16 cellular contexts compared by ENCODE assay signal in genomic region chr9:137494104-137494544, GRCh38. TPM values are rescaled to one million over a fixed set of nuclear protein-coding genes. Genes with fewer than 3 reads are reported as not detected.
DNase-seq lines count a peak whose midpoint lies in the region; ATAC-seq and TF ChIP-seq lines count a peak whose summit lies in the region.
"Had no signal": no experiment of that assay in that cellular context is flagged by ENCODE, and none has a peak within 500 bp of the region (broad histone marks: within the 10 kb centered on the region; RNA-seq: fewer than 3 reads in every experiment).

No MANE protein-coding gene starts in this region.

- no peaks in the 10 kb centered on the region for H3K9me3 Mint-ChIP-seq in activated naive CD4-positive, alpha-beta T cell treated with anti-CD3 and anti-CD28 coated beads, Interleukin-2, amount 10 ng/mL, durations not matched to agents 7 days and 5 days
- H3K9me3 Mint-ChIP-seq in stimulated activated naive B cell treated with anti-CD40 and anti-IgM and Interleukin-4, amounts not matched to agents 10 μg/mL and 1 μg/mL and 100 μg/mL, for 72 hours: no peaks in the 10 kb centered on the region
- H3K9me3 Mint-ChIP-seq: activated naive CD4-positive, alpha-beta T cell treated with anti-CD3 and anti-CD28 coated beads, Interleukin-2, amount 50 U/mL, for 24 hours had no signal

- in situ Hi-C loops in brain microvascular endothelial cell (cut with HindIII; ENCODE audit: low pct_ligation_motif_present, low sequenced_read_pairs): no loop called here
- in situ Hi-C loops in GM13977 (cut with MboI; ENCODE audit: low pct_unique_long_range_greater_than_20kb, low sequenced_read_pairs, unreplicated experiment): no loop called here

- no peak for DNase-seq in activated naive CD4-positive, alpha-beta T cell treated with anti-CD3 and anti-CD28 coated beads, Interleukin-2, amount 10 ng/mL, durations not matched to agents 7 days and 5 days
- DNase-seq in activated naive CD4-positive, alpha-beta T cell (lab: John Stamatoyannopoulos, UW): no peak
- DNase-seq in right cardiac atrium (peak in 1 of 3 donors; percentile 40), brain microvascular endothelial cell (no peak), GM13977 (ENCODE audit: low spot score) (no peak), GM19238 (ENCODE audit: insufficient read length, low spot score) (no peak)
- DNase-seq in stimulated activated naive B cell treated with anti-CD40 and anti-IgM and Interleukin-4, amounts not matched to agents 10 μg/mL and 1 μg/mL and 100 μg/mL, for 72 hours: no peak
- DNase-seq: DMS79; GM23248; NCI-H2107; stimulated activated CD4-positive, alpha-beta T cell treated with anti-CD3 and anti-CD28 coated beads, Interleukin-4, amount 100 ng/mL, for 24 hours; stimulated activated naive CD4-positive, alpha-beta T cell had no signal

- H3K27ac ChIP-seq in right cardiac atrium (ENCODE audit: low read length) (no peak overlapping the region), brain microvascular endothelial cell (no peak overlapping the region)
- H3K27ac ChIP-seq: GM23248 had no signal

- H3K27ac Mint-ChIP-seq in activated naive CD4-positive, alpha-beta T cell treated with anti-CD3 and anti-CD28 coated beads, Interleukin-2, amount 10 ng/mL, durations not matched to agents 7 days and 5 days: peak overlapping the region; percentile 4
- peak overlapping the region; percentile 39 for H3K27ac Mint-ChIP-seq in stimulated activated naive B cell treated with anti-CD40 and anti-IgM and Interleukin-4, amounts not matched to agents 10 μg/mL and 1 μg/mL and 100 μg/mL, for 72 hours

- H3K4me1 ChIP-seq in right cardiac atrium (ENCODE audit: control insufficient read depth, insufficient read depth, low read length): no peaks in the 10 kb centered on the region

- 74% methylated on average over 13 of the region's 13 CpGs for WGBS in right cardiac atrium

- H3K4me3 Mint-ChIP-seq in activated naive CD4-positive, alpha-beta T cell treated with anti-CD3 and anti-CD28 coated beads, Interleukin-2, amount 10 ng/mL, durations not matched to agents 7 days and 5 days: no peak overlapping the region
- no peak overlapping the region for H3K4me3 Mint-ChIP-seq in stimulated activated naive B cell treated with anti-CD40 and anti-IgM and Interleukin-4, amounts not matched to agents 10 μg/mL and 1 μg/mL and 100 μg/mL, for 72 hours
- H3K4me3 Mint-ChIP-seq: activated naive CD4-positive, alpha-beta T cell treated with anti-CD3 and anti-CD28 coated beads, Interleukin-2, amount 50 U/mL, for 24 hours had no signal

- TF ChIP-seq CTCF in brain microvascular endothelial cell (IDR thresholded peaks at IDR 0.05; ENCODE audit: low read depth, low read length, missing control alignments): no peak
- TF ChIP-seq CTCF in GM13977 (IDR thresholded peaks at IDR 0.05; ENCODE audit: extremely low read depth, insufficient read depth, missing control alignments): no peak

- H3K36me3 Mint-ChIP-seq in activated naive CD4-positive, alpha-beta T cell treated with anti-CD3 and anti-CD28 coated beads, Interleukin-2, amount 10 ng/mL, durations not matched to agents 7 days and 5 days: no peaks in the 10 kb centered on the region
- H3K36me3 Mint-ChIP-seq in stimulated activated naive B cell treated with anti-CD40 and anti-IgM and Interleukin-4, amounts not matched to agents 10 μg/mL and 1 μg/mL and 100 μg/mL, for 72 hours: peaks cover 8 to 34% of the 10 kb centered on the region in 2 donors
- H3K36me3 Mint-ChIP-seq: activated naive CD4-positive, alpha-beta T cell treated with anti-CD3 and anti-CD28 coated beads, Interleukin-2, amount 50 U/mL, for 24 hours had no signal

- H3K9me3 ChIP-seq in right cardiac atrium (ENCODE audit: control insufficient read depth, low read length): no peaks in the 10 kb centered on the region

- H3K4me1 Mint-ChIP-seq in activated naive CD4-positive, alpha-beta T cell treated with anti-CD3 and anti-CD28 coated beads, Interleukin-2, amount 10 ng/mL, durations not matched to agents 7 days and 5 days: peaks cover 11% of the 10 kb centered on the region
- peaks cover 0 to 7% of the 10 kb centered on the region in 2 donors for H3K4me1 Mint-ChIP-seq in stimulated activated naive B cell treated with anti-CD40 and anti-IgM and Interleukin-4, amounts not matched to agents 10 μg/mL and 1 μg/mL and 100 μg/mL, for 72 hours

- CTCF ChIA-PET in activated naive CD4-positive, alpha-beta T cell treated with anti-CD3 and anti-CD28 coated beads, Interleukin-2, amount 10 ng/mL, durations not matched to agents 7 days and 5 days (lab: Charles Lee): no interaction called here

- no peaks in the 10 kb centered on the region for H3K27me3 Mint-ChIP-seq in activated naive CD4-positive, alpha-beta T cell treated with anti-CD3 and anti-CD28 coated beads, Interleukin-2, amount 10 ng/mL, durations not matched to agents 7 days and 5 days
- no peaks in the 10 kb centered on the region for H3K27me3 Mint-ChIP-seq in stimulated activated naive B cell treated with anti-CD40 and anti-IgM and Interleukin-4, amounts not matched to agents 10 μg/mL and 1 μg/mL and 100 μg/mL, for 72 hours
- H3K27me3 Mint-ChIP-seq: activated naive CD4-positive, alpha-beta T cell treated with anti-CD3 and anti-CD28 coated beads, Interleukin-2, amount 50 U/mL, for 24 hours had no signal

- no peaks in the 10 kb centered on the region for H3K36me3 ChIP-seq in brain microvascular endothelial cell (replicated peaks)

- peak; percentile 45 to 66 for ATAC-seq in right cardiac atrium
- no peak for ATAC-seq in stimulated activated naive B cell treated with anti-CD40 and anti-IgM and Interleukin-4, amounts not matched to agents 10 μg/mL and 1 μg/mL and 100 μg/mL, for 72 hours (replicated peaks)
- ATAC-seq: GM12878 had no signal

- H3K4me3 ChIP-seq in right cardiac atrium (ENCODE audit: low read length): no peak overlapping the region
- no peak overlapping the region for H3K4me3 ChIP-seq in brain microvascular endothelial cell (ENCODE audit: low read depth, low read length)
- H3K4me3 ChIP-seq: GM12878, GM23248 had no signal

- no peaks in the 10 kb centered on the region for H3K27me3 ChIP-seq in right cardiac atrium (ENCODE audit: control insufficient read depth, insufficient read depth)
- H3K27me3 ChIP-seq in brain microvascular endothelial cell (replicated peaks): no peaks in the 10 kb centered on the region

- intact Hi-C loops in right cardiac atrium (cut with DNase I): no loop called here

TF ChIP-seq in PFSK-1, 5 proteins besides CTCF, POLR2A, EP300 and RAD21:
- TF ChIP-seq FOXP2 (optimal IDR thresholded peaks at IDR 0.05; ENCODE audit: borderline replicate concordance, extremely low read depth, extremely low read length, insufficient read depth) (peak; percentile 20), REST (IDR thresholded peaks at IDR 0.05; ENCODE audit: insufficient read depth in 1 of 2, low read depth in 2 of 2, low read length in 2 of 2) (no peak)

RNA-seq across cellular contexts. Expression of gene NSMF, which starts 35.0 kb away (rescaled TPM):
- polyA plus RNA-seq in PFSK-1 (2012; ENCODE audit: insufficient read length, low read depth): 134 TPM
- total RNA-seq in right cardiac atrium: 10 to 100 TPM; 12.4 to 21.5 (median 18.6) TPM
- 25.5 TPM for polyA plus RNA-seq in right cardiac atrium

RNA-seq across cellular contexts. Expression of gene ENTPD8, which starts 53.0 kb away (rescaled TPM):
- 0.46 TPM for polyA plus RNA-seq in PFSK-1 (2012; ENCODE audit: insufficient read length, low read depth)
- total RNA-seq in right cardiac atrium: not detected
- not detected for polyA plus RNA-seq in right cardiac atrium
- total RNA-seq: GM12878, GM23248, LHCN-M2 had no signal
- polyA plus RNA-seq: GM12878, GM23248 had no signal

RNA-seq across cellular contexts. Expression of gene PNPLA7, which starts 56.1 kb away (rescaled TPM):
- polyA plus RNA-seq in PFSK-1 (2012; ENCODE audit: insufficient read length, low read depth): 1.4 TPM
- total RNA-seq in right cardiac atrium: 10 to 100 TPM in 1 of 4 donors, 1 to 10 TPM in 3; 7.4 to 13.0 (median 7.6) TPM
- 5.5 TPM for polyA plus RNA-seq in right cardiac atrium

RNA-seq across cellular contexts. Expression of gene MRPL41, which starts 57.6 kb away (rescaled TPM):
- 173 TPM for polyA plus RNA-seq in PFSK-1 (2012; ENCODE audit: insufficient read length, low read depth)
- total RNA-seq in right cardiac atrium: 100 to 1,000 TPM; 149 to 194 (median 185) TPM
- polyA plus RNA-seq in right cardiac atrium: 460 TPM

Comparison
In these comparisons a context has a peak if more than half of its experiments do, and no peak if none do; other contexts are left out.
1. ATAC-seq: peak in right cardiac atrium (2 of 2); none in stimulated activated naive B cell treated with anti-CD40 and anti-IgM and Interleukin-4, amounts not matched to agents 10 μg/mL and 1 μg/mL and 100 μg/mL, for 72 hours (0 of 2).